In genomic region chr1:33080885-33081553, GRCh38 we compare ENCODE assay signal across 8 cellular contexts. TPM values are rescaled to one million over a fixed set of nuclear protein-coding genes. Genes with fewer than 3 reads are reported as not detected.
A peak's percentile ranks its signal among the peaks of the same experiment; 100 is the strongest.
DNase-seq lines count a peak whose midpoint lies in the region; FAIRE-seq and TF ChIP-seq lines count a peak whose summit lies in the region.

TSS of gene AZIN2 (plus strand) at chr1:33081153. CDS start at chr1:33082250, 1,097 bp downstream.

- H4K5ac ChIP-seq in H9 (ENCODE audit: insufficient read length, low read depth, low read length): no peak within 1 kb of the TSS

- H3K56ac ChIP-seq in H9 (ENCODE audit: insufficient read length, low read depth, low read length): no peak within 1 kb of the TSS

- H3K4me3 ChIP-seq in MG63 (peak within 1 kb of the TSS; percentile 55), neuron (ENCODE audit: low read length) (peak within 1 kb of the TSS; percentile 66), stomach smooth muscle (ENCODE audit: low read length in 2 of 2) (peak within 1 kb of the TSS; percentile 75 to 88)

- no peaks in the 10 kb centered on the region for H4K20me1 ChIP-seq in H9 (ENCODE audit: control insufficient read depth, insufficient read depth, insufficient read length)

- H3K18ac ChIP-seq in H9 (ENCODE audit: insufficient read length, low read depth, low read length): no peak within 1 kb of the TSS

- H3K27ac Mint-ChIP-seq in H9: no peak within 1 kb of the TSS

- H3K79me1 ChIP-seq in H9 (ENCODE audit: insufficient read depth, low read depth, low read length, poor library complexity, severe bottlenecking): no peaks in the 10 kb centered on the region

- H3K79me2 ChIP-seq in H9 (ENCODE audit: insufficient read depth, low read length): no peaks in the 10 kb centered on the region

- no CpG with 5 or more reads among the region's 52 CpGs for WGBS in H9 (ENCODE audit: extremely low coverage, insufficient read length, low lambda C conversion rate)

- no peak within 1 kb of the TSS for H3T11ph ChIP-seq in H9 (ENCODE audit: low read length)

- H3K4me1 Mint-ChIP-seq in H9: peaks cover 16 to 17% of the 10 kb centered on the region in 2 experiments

- no peak for FAIRE-seq in frontal cortex (lab: Jason Lieb, UNC)

- H2BK120ac ChIP-seq in H9 (ENCODE audit: low read depth, low read length, poor library complexity, severe bottlenecking): no peak within 1 kb of the TSS

- H4K8ac ChIP-seq in H9 (replicated peaks; ENCODE audit: insufficient read length, low read depth, low read length): no peak within 1 kb of the TSS

- H3K4me3 Mint-ChIP-seq in H9: peak within 1 kb of the TSS; percentile 66 to 84

- peaks cover 59% of the 10 kb centered on the region for H3K27me3 Mint-ChIP-seq in H9 (ENCODE audit: low read depth)

- H3K36me3 ChIP-seq in MG63 (no peaks in the 10 kb centered on the region), neuron (ENCODE audit: insufficient read depth, low read length) (no peaks in the 10 kb centered on the region), stomach smooth muscle (ENCODE audit: control insufficient read depth in 2 of 2, insufficient read depth in 2 of 2, low read length in 2 of 2) (no peaks in the 10 kb centered on the region)

- H3K23ac ChIP-seq in H9 (ENCODE audit: insufficient read length, low read depth, low read length): no peak within 1 kb of the TSS

- H3K9ac ChIP-seq in H9 (ENCODE audit: extremely low read depth, insufficient read length, low read length): peak within 1 kb of the TSS; percentile 49
- peak within 1 kb of the TSS; percentile 75 to 76 for H3K9ac ChIP-seq in stomach smooth muscle (ENCODE audit: low read length in 2 of 2)

- H2BK20ac ChIP-seq in H9 (ENCODE audit: low read depth, low read length, poor library complexity, severe bottlenecking): no peak within 1 kb of the TSS

- peaks cover 27% of the 10 kb centered on the region for H3K27me3 ChIP-seq in H9 (ENCODE audit: insufficient read depth, low read length)
- peaks cover 4% of the 10 kb centered on the region; the same call in 1 of the 2 replicates for H3K27me3 ChIP-seq in MG63
- H3K27me3 ChIP-seq in neuron (ENCODE audit: insufficient read depth, low read length): no peaks in the 10 kb centered on the region
- no peaks in the 10 kb centered on the region for H3K27me3 ChIP-seq in stomach smooth muscle (ENCODE audit: control insufficient read depth in 1 of 2, insufficient read depth in 2 of 2, low read length in 2 of 2)

- no peak within 1 kb of the TSS for H2BK12ac ChIP-seq in H9 (ENCODE audit: insufficient read length, low read depth, low read length)

- DNase-seq in ELF-1 (ENCODE audit: low read depth, low spot score): peak; percentile 95
- peak; percentile 97 for DNase-seq in H9
- DNase-seq in MG63: peak; percentile 93
- peak; percentile 82 to 92 for DNase-seq in SHP77 (lab: John Stamatoyannopoulos, UW)
- DNase-seq in activated naive CD4-positive, alpha-beta T cell treated with Interleukin-2 at 50 U/mL for 16 hours: peak; percentile 96
- peak; percentile 90 to 96 for DNase-seq in frontal cortex (ENCODE audit: low spot score in 2 of 2)

- H3K4me2 ChIP-seq in H9 (ENCODE audit: insufficient read depth, insufficient read length, low read length): peak within 1 kb of the TSS; percentile 63

- TF ChIP-seq CTCF in H9 (conservative IDR thresholded peaks at IDR 0.05): peak; percentile 23; the same call in 1 of the 3 replicates

- H3K23me2 ChIP-seq in H9 (ENCODE audit: insufficient read length, low read depth, low read length, poor library complexity, severe bottlenecking): peaks cover 9% of the 10 kb centered on the region

- H4K91ac ChIP-seq in H9 (ENCODE audit: insufficient read length, low read depth, low read length): no peak within 1 kb of the TSS

- no peak within 1 kb of the TSS for H2AK5ac ChIP-seq in H9 (ENCODE audit: insufficient read length, low read length)

- no peak within 1 kb of the TSS for H3K4ac ChIP-seq in H9 (ENCODE audit: low read depth, low read length)

- H3K4me1 ChIP-seq in H9 (ENCODE audit: insufficient read depth, low read length) (0 out of 2 replicates have a peak, but pooled peaks cover 2% of the 10 kb centered on the region), neuron (ENCODE audit: insufficient read depth, low read length) (peaks cover 20% of the 10 kb centered on the region), stomach smooth muscle (ENCODE audit: control insufficient read depth, insufficient read depth, low read length) (peaks cover 23% of the 10 kb centered on the region)

- H2BK15ac ChIP-seq in H9 (ENCODE audit: low read depth, low read length): no peak within 1 kb of the TSS

- H3K36me3 Mint-ChIP-seq in H9 (ENCODE audit: insufficient read depth in 1 of 3, low read depth in 3 of 3): no peaks in the 10 kb centered on the region; a peak in 1 of 7 replicates

- no peaks in the 10 kb centered on the region for H3K9me3 Mint-ChIP-seq in H9

- H2AFZ ChIP-seq in H9 (ENCODE audit: low read length) (no peak within 1 kb of the TSS), neuron (ENCODE audit: low read depth, low read length) (peak within 1 kb of the TSS; percentile 47)

- H3K14ac ChIP-seq in H9 (ENCODE audit: insufficient read depth, low read length): no peak within 1 kb of the TSS; the same call in 1 of the 2 replicates

- H3K9me3 ChIP-seq in H9 (ENCODE audit: control insufficient read depth, low read depth, low read length): no peaks in the 10 kb centered on the region
- no peaks in the 10 kb centered on the region for H3K9me3 ChIP-seq in MG63
- no peaks in the 10 kb centered on the region for H3K9me3 ChIP-seq in neuron (ENCODE audit: low read length)
- H3K9me3 ChIP-seq in stomach smooth muscle (ENCODE audit: control insufficient read depth in 2 of 2, low read length in 2 of 2): no peaks in the 10 kb centered on the region

- H3K27ac ChIP-seq in H9 (ENCODE audit: insufficient read length, low read depth, low read length) (no peak within 1 kb of the TSS), stomach smooth muscle (ENCODE audit: low read length) (no peak within 1 kb of the TSS)

- no peak within 1 kb of the TSS for H2BK5ac ChIP-seq in H9 (ENCODE audit: insufficient read length, low read length)

RNA-seq across cellular contexts. Expression of gene AZIN2, which starts in this region (rescaled TPM):
- total RNA-seq in H9 (2021): 0.39 and 0.50 TPM in 2 replicates
- total RNA-seq in MG63 (2014; rRNA removed; shearing (Covaris generic); ENCODE audit: low replicate concordance): 2.3 and 3.6 TPM in 2 replicates
- total RNA-seq in frontal cortex: 11.8 TPM

Comparison
In these comparisons a context has a peak if more than half of its experiments do, and no peak if none do; other contexts are left out.
1. Peak in DNase-seq, H3K9ac ChIP-seq and H3K4me2 ChIP-seq in H9; RNA of the gene not detected or under 1 TPM.